ENCODE assay signal across 8 cellular contexts in the genomic region with DNA sequence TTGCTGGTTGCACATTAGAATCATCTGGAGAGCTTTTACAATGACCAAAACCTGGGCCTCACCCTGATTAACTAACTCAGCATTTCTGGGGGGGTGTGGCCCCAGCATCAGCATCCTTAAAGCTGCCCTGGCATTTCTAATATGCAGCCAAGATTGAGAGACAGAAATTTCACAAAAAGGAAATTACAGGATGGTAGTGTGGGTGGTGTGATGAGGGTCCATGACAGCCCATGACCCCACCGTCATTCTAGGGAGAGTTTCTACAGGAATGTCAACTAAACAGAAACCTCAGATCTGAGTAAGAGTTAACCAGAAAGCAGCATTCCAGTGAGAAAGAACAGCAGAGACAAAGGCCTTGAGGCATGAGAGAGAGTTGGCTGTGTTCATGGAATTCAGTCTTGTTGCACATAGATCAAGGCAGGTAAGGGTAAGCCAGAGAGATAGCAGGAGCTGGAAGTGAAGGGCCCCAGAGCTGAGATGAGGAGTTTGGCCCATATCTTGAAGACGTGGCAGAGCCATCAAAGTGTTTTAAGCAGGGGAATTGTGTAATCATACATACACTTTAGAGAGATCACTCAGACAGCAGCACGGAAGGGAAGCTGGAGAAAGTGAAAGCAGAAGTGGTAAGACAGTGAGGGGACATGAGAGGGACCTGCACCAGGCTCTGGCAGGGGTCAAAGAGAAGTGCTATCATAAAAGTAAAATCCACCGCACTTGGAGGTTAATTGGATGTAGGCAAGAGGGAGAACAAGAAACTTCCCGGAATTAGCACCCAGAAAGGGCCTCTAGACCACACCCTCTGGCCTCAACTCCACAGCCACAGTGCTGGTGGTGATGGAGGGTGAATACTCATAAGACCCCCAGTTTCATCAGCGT. TPM values are rescaled to one million over a fixed set of nuclear protein-coding genes. Genes with fewer than 3 reads are reported as not detected.
DNase-seq lines count a peak whose midpoint lies in the region; ATAC-seq and TF ChIP-seq lines count a peak whose summit lies in the region.

No MANE protein-coding gene starts in this region.

- H3K4me1 ChIP-seq in CD4-positive, CD25-positive, alpha-beta regulatory T cell (ENCODE audit: control insufficient read depth, insufficient read depth, low read length, poor library complexity, severe bottlenecking) = peaks cover 19% of the 10 kb centered on the region
- H3K4me1 ChIP-seq in effector memory CD4-positive, alpha-beta T cell (ENCODE audit: control insufficient read depth, insufficient read depth, low read length, poor library complexity, severe bottlenecking) = peaks cover 16% of the 10 kb centered on the region
- peaks cover 21 to 22% of the 10 kb centered on the region in 2 donors for H3K4me1 ChIP-seq in naive thymus-derived CD4-positive, alpha-beta T cell (ENCODE audit: control insufficient read depth in 2 of 2, insufficient read depth in 2 of 2, low read length in 2 of 2)
- H3K4me1 ChIP-seq in testis = peaks cover 7% of the 10 kb centered on the region

- H3K36me3 Mint-ChIP-seq in CD4-positive, CD25-positive, alpha-beta regulatory T cell = no peaks in the 10 kb centered on the region
- H3K36me3 Mint-ChIP-seq in T-cell = no peaks in the 10 kb centered on the region
- H3K36me3 Mint-ChIP-seq in naive thymus-derived CD4-positive, alpha-beta T cell = no peaks in the 10 kb centered on the region

- H3K27ac ChIP-seq in CD4-positive, CD25-positive, alpha-beta regulatory T cell (ENCODE audit: insufficient read depth, low read length, poor library complexity, severe bottlenecking) = peak overlapping the region; percentile 84
- peak overlapping the region; percentile 71 for H3K27ac ChIP-seq in effector memory CD4-positive, alpha-beta T cell (ENCODE audit: insufficient read depth, low read length, poor library complexity, severe bottlenecking)
- H3K27ac ChIP-seq in naive thymus-derived CD4-positive, alpha-beta T cell (ENCODE audit: low read depth, low read length) = peak overlapping the region; percentile 85
- peak overlapping the region in 1 of 2 donors; percentile 32 for H3K27ac ChIP-seq in testis

- H3K4me3 Mint-ChIP-seq in CD4-positive, CD25-positive, alpha-beta regulatory T cell = peak overlapping the region; percentile 70 to 90 (median 81)
- peak overlapping the region; percentile 70 to 78 (median 72) for H3K4me3 Mint-ChIP-seq in T-cell
- H3K4me3 Mint-ChIP-seq in naive thymus-derived CD4-positive, alpha-beta T cell = peak overlapping the region; percentile 79 to 88 (median 86)

- intact Hi-C loops in naive thymus-derived CD4-positive, alpha-beta T cell (cut with micrococcal nuclease) = loop anchor here (1.0 to 10.0 kb wide), 4 partner anchors 7 to 864 kb away; partner anchors contain the start of genes TMSB10 (in 2 of the 2) and TRABD2A (in 2 of the 2)
- intact Hi-C loops in testis (cut with DNase I; ENCODE audit: low total_unique reads) = no loop called here

- CTCF ChIA-PET in T-cell (lab: Charles Lee) = interaction anchor here (0.5 to 4.5 kb wide), 17 partner anchors 9 to 998 kb away, joined by 3 to 31 read pairs (median 4); no protein-coding TSS in a partner anchor
- CTCF ChIA-PET in naive thymus-derived CD4-positive, alpha-beta T cell (lab: Charles Lee) = interaction anchor here (0.6 to 6.0 kb wide), 8 partner anchors 10 to 372 kb away, joined by 3 to 49 read pairs (median 4); partner anchors contain the start of genes DNAH6 and TMSB10

- H3K9me3 Mint-ChIP-seq in CD4-positive, CD25-positive, alpha-beta regulatory T cell = no peaks in the 10 kb centered on the region
- H3K9me3 Mint-ChIP-seq in T-cell = no peaks in the 10 kb centered on the region
- no peaks in the 10 kb centered on the region for H3K9me3 Mint-ChIP-seq in naive thymus-derived CD4-positive, alpha-beta T cell

- POLR2A ChIA-PET in T-cell (lab: Charles Lee) = interaction anchor here (0.5 to 1.9 kb wide), 11 partner anchors 11 to 401 kb away, joined by 3 to 15 read pairs (median 5); partner anchors contain the start of gene TMSB10 (in 1 of the 2)
- POLR2A ChIA-PET in naive thymus-derived CD4-positive, alpha-beta T cell (lab: Charles Lee) = interaction anchor here (0.5 to 19.4 kb wide), 20 partner anchors 10 to 374 kb away, joined by 3 to 617 read pairs (median 5); partner anchors contain the start of genes TMSB10 and TRABD2A

- no peak for TF ChIP-seq POLR2A in testis (IDR thresholded peaks at IDR 0.05)

- H3K4me1 Mint-ChIP-seq in CD4-positive, CD25-positive, alpha-beta regulatory T cell = peaks cover 14 to 34% (median 27%) of the 10 kb centered on the region in 4 donors
- H3K4me1 Mint-ChIP-seq in T-cell = peaks cover 43 to 56% (median 48%) of the 10 kb centered on the region in 3 donors
- H3K4me1 Mint-ChIP-seq in naive thymus-derived CD4-positive, alpha-beta T cell = peaks cover 22 to 71% (median 59%) of the 10 kb centered on the region in 7 donors

- H3K9me3 ChIP-seq in CD4-positive, CD25-positive, alpha-beta regulatory T cell (ENCODE audit: control insufficient read depth in 2 of 2, low read length in 2 of 2) = no peaks in the 10 kb centered on the region
- no peaks in the 10 kb centered on the region for H3K9me3 ChIP-seq in effector memory CD4-positive, alpha-beta T cell (ENCODE audit: control insufficient read depth, low read length)
- no peaks in the 10 kb centered on the region for H3K9me3 ChIP-seq in naive thymus-derived CD4-positive, alpha-beta T cell (ENCODE audit: control insufficient read depth in 2 of 3, low read length in 3 of 3)
- H3K9me3 ChIP-seq in testis = no peaks in the 10 kb centered on the region

- no peaks in the 10 kb centered on the region for H3K27me3 Mint-ChIP-seq in CD4-positive, CD25-positive, alpha-beta regulatory T cell
- H3K27me3 Mint-ChIP-seq in T-cell = no peaks in the 10 kb centered on the region
- H3K27me3 Mint-ChIP-seq in naive thymus-derived CD4-positive, alpha-beta T cell = no peaks in the 10 kb centered on the region

- H3K27me3 ChIP-seq in CD4-positive, CD25-positive, alpha-beta regulatory T cell (ENCODE audit: control insufficient read depth, insufficient read depth, low read length) = no peaks in the 10 kb centered on the region
- H3K27me3 ChIP-seq in effector memory CD4-positive, alpha-beta T cell (replicated peaks; ENCODE audit: control insufficient read depth, insufficient read depth, low read length, poor library complexity, severe bottlenecking) = no peaks in the 10 kb centered on the region
- no peaks in the 10 kb centered on the region for H3K27me3 ChIP-seq in naive thymus-derived CD4-positive, alpha-beta T cell (ENCODE audit: control insufficient read depth in 2 of 2, insufficient read depth in 2 of 2, low read length in 2 of 2)
- H3K27me3 ChIP-seq in testis = no peaks in the 10 kb centered on the region

- peak; percentile 21 to 86 (median 67) for DNase-seq in CD4-positive, CD25-positive, alpha-beta regulatory T cell
- peak in 21 of 34 experiments; percentile 27 to 69 (median 46) for DNase-seq in T-cell
- DNase-seq in effector memory CD4-positive, alpha-beta T cell = no peak
- peak in 8 of 9 donors; percentile 46 to 80 (median 72) for DNase-seq in naive thymus-derived CD4-positive, alpha-beta T cell
- no peak for DNase-seq in NCI-H748 (lab: John Stamatoyannopoulos, UW; ENCODE audit: unreplicated experiment)
- DNase-seq in testis = no peak

- no peaks in the 10 kb centered on the region for H3K36me3 ChIP-seq in CD4-positive, CD25-positive, alpha-beta regulatory T cell (ENCODE audit: control insufficient read depth, insufficient read depth, low read length)
- H3K36me3 ChIP-seq in effector memory CD4-positive, alpha-beta T cell (ENCODE audit: control insufficient read depth, insufficient read depth, low read length) = no peaks in the 10 kb centered on the region
- H3K36me3 ChIP-seq in naive thymus-derived CD4-positive, alpha-beta T cell (ENCODE audit: control insufficient read depth in 2 of 3, insufficient read depth in 3 of 3, low read length in 3 of 3) = no peaks in the 10 kb centered on the region
- H3K36me3 ChIP-seq in testis (ENCODE audit: low read depth, missing control alignments) = no peaks in the 10 kb centered on the region

- no peak for TF ChIP-seq CTCF in testis (IDR thresholded peaks at IDR 0.05)

- H3K4me3 ChIP-seq in CD4-positive, CD25-positive, alpha-beta regulatory T cell (ENCODE audit: low read depth, low read length) = peak overlapping the region; percentile 82
- H3K4me3 ChIP-seq in effector memory CD4-positive, alpha-beta T cell (ENCODE audit: insufficient read depth, low read depth, low read length, poor library complexity, severe bottlenecking) = peak overlapping the region; percentile 42
- H3K4me3 ChIP-seq in naive thymus-derived CD4-positive, alpha-beta T cell (ENCODE audit: low read length) = peak overlapping the region; percentile 62
- no peak overlapping the region for H3K4me3 ChIP-seq in testis

- peak; percentile 91 to 95 for ATAC-seq in CD4-positive, CD25-positive, alpha-beta regulatory T cell (ENCODE audit: low read depth in 2 of 2)
- ATAC-seq in GM19372 (IDR thresholded peaks at IDR 0.05; ENCODE audit: low read depth, unreplicated experiment) (peak; percentile 96), HG03378 (IDR thresholded peaks at IDR 0.05; ENCODE audit: unreplicated experiment) (peak; percentile 98), T-cell (replicated peaks in 1 of 4) (peak; percentile 96 to 97 (median 96))
- ATAC-seq in naive thymus-derived CD4-positive, alpha-beta T cell = peak; percentile 98

- 46 to 48% methylated on average over 6 of the region's 6 CpGs for WGBS in testis, 2 donors

- peak overlapping the region; percentile 94 to 100 (median 97) for H3K27ac Mint-ChIP-seq in CD4-positive, CD25-positive, alpha-beta regulatory T cell
- H3K27ac Mint-ChIP-seq in T-cell = peak overlapping the region; percentile 99
- peak overlapping the region; percentile 92 to 100 (median 97) for H3K27ac Mint-ChIP-seq in naive thymus-derived CD4-positive, alpha-beta T cell

RNA-seq across cellular contexts. Expression of gene TRABD2A, which starts 7.8 kb away (rescaled TPM):
- 48.8 TPM for total RNA-seq in CD4-positive, CD25-positive, alpha-beta regulatory T cell
- polyA plus RNA-seq in CD4-positive, CD25-positive, alpha-beta regulatory T cell = 10 to 100 TPM; 32.9 to 41.2 (median 38.7) TPM
- 100 to 1,000 TPM in 3 of 5 donors, 10 to 100 TPM in 2; 77.3 to 219 (median 106) TPM for total RNA-seq in T-cell
- 100 to 1,000 TPM in 4 of 5 experiments, 10 to 100 TPM in 1; 75.0 to 288 (median 182) TPM for total RNA-seq in naive thymus-derived CD4-positive, alpha-beta T cell
- polyA plus RNA-seq in naive thymus-derived CD4-positive, alpha-beta T cell = 100 to 1,000 TPM; 119 to 204 TPM
- 10 to 100 TPM; 19.1 to 44.1 TPM for total RNA-seq in testis
- polyA plus RNA-seq in testis (ENCODE audit: insufficient read depth, low read depth, low replicate concordance) = 82.5 TPM

RNA-seq across cellular contexts. Expression of gene TMSB10, which starts 16.8 kb away (rescaled TPM):
- 2,468 TPM for total RNA-seq in CD4-positive, CD25-positive, alpha-beta regulatory T cell
- polyA plus RNA-seq in CD4-positive, CD25-positive, alpha-beta regulatory T cell = over 10,000 TPM in 1 of 4 donors, 1,000 to 10,000 TPM in 3; 7,086 to 10,693 (median 8,015) TPM
- total RNA-seq in T-cell = 1,000 to 10,000 TPM; 1,423 to 1,890 (median 1,689) TPM
- 1,000 to 10,000 TPM; 1,492 to 5,756 (median 1,578) TPM for total RNA-seq in naive thymus-derived CD4-positive, alpha-beta T cell
- polyA plus RNA-seq in naive thymus-derived CD4-positive, alpha-beta T cell = 1,000 to 10,000 TPM; 6,721 to 8,256 TPM
- 1,000 to 10,000 TPM; 2,819 to 3,571 TPM for total RNA-seq in testis
- 1,824 TPM for polyA plus RNA-seq in testis (ENCODE audit: insufficient read depth, low read depth, low replicate concordance)

Comparison
In these comparisons a context has a peak if more than half of its experiments do, and no peak if none do; other contexts are left out.
1. DNase-seq: peak in CD4-positive, CD25-positive, alpha-beta regulatory T cell (3 of 3), T-cell (21 of 34) and naive thymus-derived CD4-positive, alpha-beta T cell (8 of 9); none in effector memory CD4-positive, alpha-beta T cell (0 of 3), NCI-H748 (single experiment) and testis (single experiment).
2. H3K4me3 ChIP-seq: peak in CD4-positive, CD25-positive, alpha-beta regulatory T cell (single experiment), effector memory CD4-positive, alpha-beta T cell (single experiment) and naive thymus-derived CD4-positive, alpha-beta T cell (single experiment); none in testis (0 of 2).
3. Peak in every context shown above with its lines, with median percentiles within 50 percentile points of each other: ATAC-seq, H3K27ac Mint-ChIP-seq and H3K4me3 Mint-ChIP-seq.